ENCODE assay signal across 21 cellular contexts in the genomic region with DNA sequence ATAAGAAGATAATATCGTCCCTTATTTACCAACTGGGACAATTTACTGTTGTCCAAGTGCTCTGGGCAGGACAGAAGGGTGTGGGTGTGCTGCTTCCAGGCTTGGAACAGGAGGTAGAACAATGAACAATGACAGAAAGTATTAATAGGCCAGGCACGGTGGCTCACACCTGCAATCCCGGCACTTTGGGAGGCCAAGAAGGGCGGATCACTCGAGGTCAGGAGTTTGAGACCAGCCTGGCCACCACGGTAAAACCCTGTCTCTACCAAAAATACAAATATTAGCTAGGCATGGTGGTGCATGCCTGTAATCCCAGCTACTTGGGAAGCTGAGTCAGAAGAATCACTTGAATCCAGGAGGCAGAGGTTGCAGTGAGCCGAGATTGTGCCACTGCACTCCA. TPM values are rescaled to one million over a fixed set of nuclear protein-coding genes. Genes with fewer than 3 reads are reported as not detected.
DNase-seq lines count a peak whose midpoint lies in the region; ATAC-seq, FAIRE-seq and TF ChIP-seq lines count a peak whose summit lies in the region.
"Had no signal": no experiment of that assay in that cellular context is flagged by ENCODE, and none has a peak within 500 bp of the region (broad histone marks: within the 10 kb centered on the region; RNA-seq: fewer than 3 reads in every experiment).

No MANE protein-coding gene starts in this region.

- no peak for TF ChIP-seq POLR2A in esophagus squamous epithelium (IDR thresholded peaks at IDR 0.05)
- no peak for TF ChIP-seq POLR2A in uterus (IDR thresholded peaks at IDR 0.05)
- TF ChIP-seq POLR2A in body of pancreas (IDR thresholded peaks at IDR 0.05) = no peak

- POLR2A ChIA-PET in MCF 10A (lab: Yijun Ruan, JAX) = no interaction called here

- DNase-seq in MCF 10A (ENCODE audit: unreplicated experiment) (no peak), mammary epithelial cell (no peak), esophagus squamous epithelium (lab: John Stamatoyannopoulos, UW) (no peak), neural crest cell (ENCODE audit: low read depth, low spot score) (no peak), uterus (no peak), immature natural killer cell (no peak), body of pancreas (no peak), D721Med (ENCODE audit: insufficient read length, low spot score) (no peak)
- DNase-seq: activated CD4-positive, alpha-beta T cell treated with anti-CD3 and anti-CD28 coated beads for 36 hours; amniotic stem cell; effector memory CD8-positive, alpha-beta T cell; NCI-H1930; NCI-H345 had no signal

- peaks cover 33% of the 10 kb centered on the region for H3K4me1 Mint-ChIP-seq in MCF 10A (ENCODE audit: insufficient read depth, unreplicated experiment)
- peaks cover 28% of the 10 kb centered on the region for H3K4me1 Mint-ChIP-seq in neural crest cell
- H3K4me1 Mint-ChIP-seq in immature natural killer cell = no peaks in the 10 kb centered on the region
- H3K4me1 Mint-ChIP-seq: activated CD4-positive, alpha-beta T cell treated with anti-CD3 and anti-CD28 coated beads for 36 hours; central memory CD8-positive, alpha-beta T cell had no signal

- H3K36me3 Mint-ChIP-seq in MCF 10A (ENCODE audit: insufficient read depth, unreplicated experiment) (no peaks in the 10 kb centered on the region), neural crest cell (ENCODE audit: low read depth) (no peaks in the 10 kb centered on the region), immature natural killer cell (no peaks in the 10 kb centered on the region)

- H3K9me3 Mint-ChIP-seq in MCF 10A (ENCODE audit: unreplicated experiment) (no peaks in the 10 kb centered on the region), neural crest cell (no peaks in the 10 kb centered on the region), immature natural killer cell (no peaks in the 10 kb centered on the region)
- H3K9me3 Mint-ChIP-seq: central memory CD8-positive, alpha-beta T cell; effector memory CD8-positive, alpha-beta T cell had no signal

- H4K20me1 ChIP-seq in mammary epithelial cell (ENCODE audit: insufficient read depth, low read length) = no peaks in the 10 kb centered on the region
- H4K20me1 ChIP-seq: BLaER1 treated with 17β-estradiol and CSF1 and Interleukin-3, amounts not matched to agents 10 nM and 100 nM had no signal

- dilution Hi-C loops in mammary epithelial cell (cut with HindIII; ENCODE audit: low sequenced_read_pairs) = no loop called here

- no peak overlapping the region for H3K4me2 ChIP-seq in mammary epithelial cell (ENCODE audit: insufficient read depth, low read depth, low read length)
- H3K4me2 ChIP-seq: A549; BLaER1 treated with 17β-estradiol and CSF1 and Interleukin-3, amounts not matched to agents 10 nM and 100 nM; hepatocyte; KMS-11 had no signal

- H3K4me3 ChIP-seq in mammary epithelial cell (replicated peaks in 1 of 3; ENCODE audit: insufficient read depth in 1 of 3, low read depth in 2 of 3, low read length in 3 of 3) (no peak overlapping the region), esophagus squamous epithelium (peak overlapping the region in 2 of 4 donors; percentile 37 to 65), uterus (no peak overlapping the region), body of pancreas (no peak overlapping the region)
- H3K4me3 ChIP-seq: A549; BLaER1 treated with 17β-estradiol and CSF1 and Interleukin-3, amounts not matched to agents 10 nM and 100 nM; hepatocyte had no signal

- no peak for FAIRE-seq in D721Med (lab: Jason Lieb, UNC)
- FAIRE-seq: A549, G401.6, H54, islet of Langerhans had no signal

- in situ Hi-C loops in mammary epithelial cell (cut with MboI; ENCODE audit: low sequenced_read_pairs in 2 of 2) = no loop called here

- TF ChIP-seq CTCF in MCF 10A (IDR thresholded peaks at IDR 0.05; ENCODE audit: unreplicated experiment) = no peak
- no peak for TF ChIP-seq CTCF in mammary epithelial cell (conservative IDR thresholded peaks at IDR 0.05 in 1 of 2, IDR thresholded peaks at IDR 0.05 in 1 of 2; ENCODE audit: extremely low read depth in 1 of 2, insufficient read depth in 1 of 2, low read depth in 1 of 2, low read length in 2 of 2)
- TF ChIP-seq CTCF in esophagus squamous epithelium (IDR thresholded peaks at IDR 0.05) = no peak
- no peak for TF ChIP-seq CTCF in neural crest cell (conservative IDR thresholded peaks at IDR 0.05)
- no peak for TF ChIP-seq CTCF in uterus (IDR thresholded peaks at IDR 0.05)
- TF ChIP-seq CTCF in body of pancreas (IDR thresholded peaks at IDR 0.05) = no peak
- TF ChIP-seq CTCF in D721Med (IDR thresholded peaks at IDR 0.05; ENCODE audit: insufficient read depth, missing control alignments) = no peak

- no peaks in the 10 kb centered on the region for H3K79me2 ChIP-seq in mammary epithelial cell (ENCODE audit: insufficient read depth, low read length)
- H3K79me2 ChIP-seq: hepatocyte had no signal

- no peaks in the 10 kb centered on the region for H3K27me3 Mint-ChIP-seq in MCF 10A (ENCODE audit: insufficient read depth, unreplicated experiment)
- H3K27me3 Mint-ChIP-seq in neural crest cell (ENCODE audit: low read depth) = no peaks in the 10 kb centered on the region
- H3K27me3 Mint-ChIP-seq in immature natural killer cell (ENCODE audit: low read depth in 3 of 3) = peaks cover 0 to 19% (median 6%) of the 10 kb centered on the region in 3 donors

- CTCF ChIA-PET in MCF 10A (lab: Yijun Ruan, JAX) = interaction anchor here (1.1 to 1.9 kb wide), 2 partner anchors 19 to 75 kb away, joined by 3 to 4 read pairs; no protein-coding TSS in a partner anchor
- CTCF ChIA-PET in mammary epithelial cell (lab: Charles Lee; ENCODE audit: low non-redundant PET) = no interaction called here

- H3K4me1 ChIP-seq in mammary epithelial cell (ENCODE audit: insufficient read depth, low read length) (peaks cover 3% of the 10 kb centered on the region), esophagus squamous epithelium (peaks cover 10 to 68% (median 31%) of the 10 kb centered on the region in 3 donors), uterus (no peaks in the 10 kb centered on the region), body of pancreas (peaks cover 9% of the 10 kb centered on the region)
- H3K4me1 ChIP-seq: A549 had no signal

- H3K9me3 ChIP-seq in mammary epithelial cell (replicated peaks; ENCODE audit: insufficient read depth, low read length) (no peaks in the 10 kb centered on the region), esophagus squamous epithelium (no peaks in the 10 kb centered on the region), uterus (no peaks in the 10 kb centered on the region), body of pancreas (no peaks in the 10 kb centered on the region)
- H3K9me3 ChIP-seq: A549; BLaER1 treated with 17β-estradiol and CSF1 and Interleukin-3, amounts not matched to agents 10 nM and 100 nM had no signal

- H3K27ac ChIP-seq in mammary epithelial cell (ENCODE audit: insufficient read depth, low read depth, low read length) (no peak overlapping the region), esophagus squamous epithelium (peak overlapping the region in 3 of 4 donors; percentile 82 to 90 (median 82)), uterus (peak overlapping the region; percentile 68 to 90), body of pancreas (peak overlapping the region in 1 of 4 donors; percentile 14)
- H3K27ac ChIP-seq: A549; BLaER1 treated with 17β-estradiol and CSF1 and Interleukin-3, amounts not matched to agents 10 nM and 100 nM; hepatocyte; KMS-11 had no signal

- H3K4me3 Mint-ChIP-seq in MCF 10A (ENCODE audit: unreplicated experiment) (no peak overlapping the region), neural crest cell (no peak overlapping the region), immature natural killer cell (no peak overlapping the region)
- H3K4me3 Mint-ChIP-seq: activated CD4-positive, alpha-beta T cell treated with anti-CD3 and anti-CD28 coated beads for 36 hours; central memory CD8-positive, alpha-beta T cell; effector memory CD8-positive, alpha-beta T cell had no signal

- H2AFZ ChIP-seq in mammary epithelial cell (ENCODE audit: low read depth, low read length) = no peak overlapping the region
- H2AFZ ChIP-seq: hepatocyte had no signal

- WGBS in mammary epithelial cell (ENCODE audit: low coverage, missing lambda C conversion rate) = 50% methylated on average over 5 of the region's 7 CpGs
- WGBS in esophagus squamous epithelium, 2 donors = 53 to 60% methylated on average over 7 of the region's 7 CpGs
- 76 to 82% methylated on average over 7 of the region's 7 CpGs for WGBS in body of pancreas, 2 donors

- BruUV-seq in MCF 10A (replicated peaks; lab: Mats Ljungman, UMichigan) (no TSS peak), mammary epithelial cell (replicated peaks; lab: Mats Ljungman, UMichigan) (no TSS peak)

- H3K27ac Mint-ChIP-seq in MCF 10A (ENCODE audit: low read depth, unreplicated experiment) = peak overlapping the region; percentile 26
- peak overlapping the region; percentile 50 for H3K27ac Mint-ChIP-seq in neural crest cell (ENCODE audit: unreplicated experiment)
- no peak overlapping the region for H3K27ac Mint-ChIP-seq in immature natural killer cell
- H3K27ac Mint-ChIP-seq: activated CD4-positive, alpha-beta T cell treated with anti-CD3 and anti-CD28 coated beads for 36 hours had no signal

- H3K27me3 ChIP-seq in mammary epithelial cell (ENCODE audit: insufficient read depth, low read length) (no peaks in the 10 kb centered on the region), esophagus squamous epithelium (no peaks in the 10 kb centered on the region), uterus (no peaks in the 10 kb centered on the region), body of pancreas (no peaks in the 10 kb centered on the region)
- H3K27me3 ChIP-seq: BLaER1 treated with 17β-estradiol and CSF1 and Interleukin-3, amounts not matched to agents 10 nM and 100 nM; hepatocyte had no signal

- H3K36me3 ChIP-seq in mammary epithelial cell (ENCODE audit: insufficient read depth, low read length) = no peaks in the 10 kb centered on the region
- no peaks in the 10 kb centered on the region for H3K36me3 ChIP-seq in esophagus squamous epithelium
- H3K36me3 ChIP-seq in uterus = no peaks in the 10 kb centered on the region
- no peaks in the 10 kb centered on the region for H3K36me3 ChIP-seq in body of pancreas (replicated peaks in 1 of 2; ENCODE audit: insufficient read depth in 1 of 2, low read depth in 2 of 2)
- H3K36me3 ChIP-seq: BLaER1 treated with 17β-estradiol and CSF1 and Interleukin-3, amounts not matched to agents 10 nM and 100 nM had no signal

- intact Hi-C loops in MCF 10A (cut with micrococcal nuclease) = no loop called here
- intact Hi-C loops in mammary epithelial cell (cut with micrococcal nuclease) = no loop called here
- intact Hi-C loops in esophagus squamous epithelium (cut with DNase I) = no loop called here
- intact Hi-C loops in uterus (cut with DNase I; ENCODE audit: low total_unique reads) = no loop called here
- intact Hi-C loops in body of pancreas (cut with DNase I) = no loop called here

- no peak overlapping the region for H3K9ac ChIP-seq in mammary epithelial cell (ENCODE audit: insufficient read depth, low read length)
- H3K9ac ChIP-seq: BLaER1 treated with 17β-estradiol and CSF1 and Interleukin-3, amounts not matched to agents 10 nM and 100 nM; KMS-11 had no signal

- ATAC-seq in body of pancreas = no peak
- ATAC-seq: A549; activated CD4-positive, alpha-beta T cell treated with anti-CD3 and anti-CD28 coated beads for 36 hours; effector memory CD8-positive, alpha-beta T cell had no signal

RNA-seq across cellular contexts. Expression of gene IFI27, which starts 2.5 kb away (rescaled TPM):
- total RNA-seq in MCF 10A (2022) = 0.63 and 2.0 TPM in 2 replicates
- 1 to 10 TPM in 1 of 2 donors, under 1 TPM in 1; 0.83 to 1.3 TPM for total RNA-seq in mammary epithelial cell
- polyA plus RNA-seq in mammary epithelial cell = 0.53 TPM
- not detected for polyA minus RNA-seq in mammary epithelial cell
- 100 to 1,000 TPM in 3 of 4 donors, 10 to 100 TPM in 1; 39.5 to 958 (median 291) TPM for total RNA-seq in esophagus squamous epithelium
- total RNA-seq in neural crest cell = 8.1 and 9.5 TPM in 2 replicates
- 100 to 1,000 TPM in 2 of 4 donors, 10 to 100 TPM in 1, 1 to 10 TPM in 1; 5.6 to 390 (median 196) TPM for total RNA-seq in uterus
- 1 to 10 TPM in 1 of 3 donors, not detected in 2; 2.8 TPM for polyA plus RNA-seq in immature natural killer cell
- total RNA-seq in body of pancreas = 10 to 100 TPM in 1 of 2 donors, 1 to 10 TPM in 1; 8.8 to 38.6 TPM

RNA-seq across cellular contexts. Expression of gene IFI27L2, which starts 16.3 kb away (rescaled TPM):
- 44.3 and 59.3 TPM in 2 replicates for total RNA-seq in MCF 10A (2022)
- total RNA-seq in mammary epithelial cell = 100 to 1,000 TPM in 1 of 2 donors, 10 to 100 TPM in 1; 68.0 to 122 TPM
- 114 TPM for polyA plus RNA-seq in mammary epithelial cell
- polyA minus RNA-seq in mammary epithelial cell = 48.4 TPM
- total RNA-seq in esophagus squamous epithelium = 10 to 100 TPM; 50.6 to 97.1 (median 66.0) TPM
- total RNA-seq in neural crest cell = 25.3 and 30.4 TPM in 2 replicates
- 100 to 1,000 TPM in 1 of 4 donors, 10 to 100 TPM in 3; 14.3 to 111 (median 45.0) TPM for total RNA-seq in uterus
- polyA plus RNA-seq in immature natural killer cell = 100 to 1,000 TPM in 2 of 3 donors, 10 to 100 TPM in 1; 82.0 to 188 (median 103) TPM
- 10 to 100 TPM; 12.7 to 66.3 TPM for total RNA-seq in body of pancreas

RNA-seq across cellular contexts. Expression of gene IFI27L1, which starts 32.0 kb away (rescaled TPM):
- 18.4 and 20.2 TPM in 2 replicates for total RNA-seq in MCF 10A (2022)
- 10 to 100 TPM; 11.2 to 28.5 TPM for total RNA-seq in mammary epithelial cell
- 33.6 TPM for polyA plus RNA-seq in mammary epithelial cell
- polyA minus RNA-seq in mammary epithelial cell = 18.6 TPM
- total RNA-seq in esophagus squamous epithelium = 10 to 100 TPM in 1 of 4 donors, 1 to 10 TPM in 3; 1.9 to 12.5 (median 8.6) TPM
- 36.3 and 39.7 TPM in 2 replicates for total RNA-seq in neural crest cell
- 10 to 100 TPM in 2 of 4 donors, 1 to 10 TPM in 2; 7.1 to 32.8 (median 14.3) TPM for total RNA-seq in uterus
- 10 to 100 TPM; 10.0 to 19.3 (median 10.3) TPM for polyA plus RNA-seq in immature natural killer cell
- 1 to 10 TPM; 3.4 to 5.6 TPM for total RNA-seq in body of pancreas

RNA-seq across cellular contexts. Expression of gene DDX24, which starts 32.1 kb away (rescaled TPM):
- total RNA-seq in MCF 10A (2022) (126 and 135 TPM in 2 replicates), mammary epithelial cell (100 to 1,000 TPM in 1 of 2 donors, 10 to 100 TPM in 1; 94.7 to 156 TPM), esophagus squamous epithelium (100 to 1,000 TPM in 1 of 4 donors, 10 to 100 TPM in 3; 63.9 to 114 (median 71.9) TPM), neural crest cell (168 and 177 TPM in 2 replicates), uterus (100 to 1,000 TPM in 3 of 4 donors, 10 to 100 TPM in 1; 55.6 to 223 (median 116) TPM), body of pancreas (10 to 100 TPM; 48.0 to 95.6 TPM)
- polyA plus RNA-seq in mammary epithelial cell (163 TPM), immature natural killer cell (100 to 1,000 TPM in 2 of 3 donors, 10 to 100 TPM in 1; 60.8 to 208 (median 114) TPM)
- 119 TPM for polyA minus RNA-seq in mammary epithelial cell

Comparison
In these comparisons a context has a peak if more than half of its experiments do, and no peak if none do; other contexts are left out.
1. H3K27ac Mint-ChIP-seq: peak in MCF 10A (single experiment) and neural crest cell (single experiment); none in immature natural killer cell (0 of 6).